In the genomic region with DNA sequence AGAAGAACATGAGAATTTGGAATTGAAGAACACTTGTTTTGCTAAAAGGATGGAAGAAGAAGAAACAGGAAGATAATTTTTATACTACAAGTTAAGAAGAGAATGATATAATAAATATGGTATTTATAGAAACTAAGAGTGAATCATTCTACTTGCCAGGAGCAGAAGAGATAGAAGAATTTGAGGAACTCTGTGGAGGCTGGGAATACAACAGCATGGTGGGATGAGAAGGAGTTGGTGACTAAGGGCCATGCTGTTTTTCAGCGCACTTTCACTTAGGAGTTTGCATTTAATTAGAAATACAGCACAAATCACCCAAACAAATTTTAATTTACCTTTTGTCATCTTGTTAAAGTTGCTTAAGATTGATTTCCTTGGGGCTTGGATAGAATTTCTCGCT, we compare ENCODE assay signal across 19 cellular contexts. TPM values are rescaled to one million over a fixed set of nuclear protein-coding genes. Genes with fewer than 3 reads are reported as not detected.
DNase-seq lines count a peak whose midpoint lies in the region; TF ChIP-seq lines count a peak whose summit lies in the region.
"Had no signal": no experiment of that assay in that cellular context is flagged by ENCODE, and none has a peak within 500 bp of the region (broad histone marks: within the 10 kb centered on the region; RNA-seq: fewer than 3 reads in every experiment).

No MANE protein-coding gene starts in this region.

- H3K4me3 ChIP-seq in fibroblast of the aortic adventitia (ENCODE audit: low read depth, low read length): no peak overlapping the region
- no peak overlapping the region for H3K4me3 ChIP-seq in skeletal muscle satellite cell (ENCODE audit: low read length)
- H3K4me3 ChIP-seq in OCI-LY7 (ENCODE audit: low read depth, low read length, poor library complexity, severe bottlenecking): no peak overlapping the region
- no peak overlapping the region for H3K4me3 ChIP-seq in sigmoid colon
- H3K4me3 ChIP-seq: ascending aorta, dorsolateral prefrontal cortex, thoracic aorta had no signal

- H2AFZ ChIP-seq in OCI-LY7 (ENCODE audit: low read length): no peak overlapping the region

- H3K4me1 ChIP-seq in skeletal muscle satellite cell (ENCODE audit: control insufficient read depth, insufficient read depth, low read length) (peaks cover 21% of the 10 kb centered on the region), OCI-LY7 (ENCODE audit: insufficient read depth, low read length, poor library complexity, severe bottlenecking) (no peaks in the 10 kb centered on the region), sigmoid colon (peaks cover 0 to 19% (median 3%) of the 10 kb centered on the region in 4 donors)

- DNase-seq in GM04503 (ENCODE audit: low read depth) (peak; percentile 49), amniotic epithelial cell (ENCODE audit: low read depth) (peak; percentile 76), fibroblast of the aortic adventitia (ENCODE audit: low read depth) (peak; percentile 34), OCI-LY7 (ENCODE audit: low spot score) (no peak), DMS53 (lab: John Stamatoyannopoulos, UW) (no peak), HEK293T (ENCODE audit: extremely low spot score) (no peak), sigmoid colon (no peak)
- DNase-seq: activated gamma-delta T cell treated with Interleukin-2 at 50 U/mL for 16 hours; CD4-positive, alpha-beta memory T cell; dorsolateral prefrontal cortex; foreskin melanocyte; NCI-H2081 treated with DMSO at 0.1 percent for 48 hours; NCI-H748 treated with DMSO at 0.1 percent for 48 hours; right cardiac atrium; stimulated activated CD4-positive, alpha-beta T cell treated with anti-CD3 and anti-CD28 coated beads, Interleukin-4, amount 100 ng/mL, for 24 hours; T-helper 1 cell had no signal

- no peaks in the 10 kb centered on the region for H3K79me2 ChIP-seq in OCI-LY7 (ENCODE audit: insufficient read depth, low read depth, low read length)

- 98% methylated on average over 2 of the region's 2 CpGs for WGBS in sigmoid colon, 2 donors

- no peaks in the 10 kb centered on the region for H3K9me2 ChIP-seq in OCI-LY7 (ENCODE audit: insufficient read depth, low read length)

- no peak overlapping the region for H3K9ac ChIP-seq in skeletal muscle satellite cell (ENCODE audit: low read depth, low read length)

- CTCF ChIA-PET in OCI-LY7 (lab: Charles Lee; ENCODE audit: unreplicated experiment): no interaction called here
- CTCF ChIA-PET in HEK293T (lab: Yijun Ruan, JAX): no interaction called here

- H3K9me3 ChIP-seq in skeletal muscle satellite cell (replicated peaks; ENCODE audit: low read length) (no peaks in the 10 kb centered on the region), OCI-LY7 (ENCODE audit: low read length) (no peaks in the 10 kb centered on the region; the same call in 1 of the 2 replicates), sigmoid colon (no peaks in the 10 kb centered on the region)
- H3K9me3 ChIP-seq: ascending aorta, thoracic aorta had no signal

- no peak for TF ChIP-seq EP300 in sigmoid colon (IDR thresholded peaks at IDR 0.05)

- H3K4me2 ChIP-seq in skeletal muscle satellite cell (ENCODE audit: low read length) (peak overlapping the region; percentile 52), OCI-LY7 (ENCODE audit: low read length) (no peak overlapping the region)

- no peak overlapping the region for H3K27ac ChIP-seq in OCI-LY7 (ENCODE audit: low read depth, low read length, poor library complexity, severe bottlenecking)
- peak overlapping the region in 2 of 4 donors; percentile 22 to 42 for H3K27ac ChIP-seq in sigmoid colon
- H3K27ac ChIP-seq: ascending aorta, thoracic aorta had no signal

- H4K20me1 ChIP-seq in OCI-LY7 (ENCODE audit: insufficient read depth, low read length): no peaks in the 10 kb centered on the region

- TF ChIP-seq POLR2A in sigmoid colon (IDR thresholded peaks at IDR 0.05): no peak

- BruUV-seq in OCI-LY7 (replicated peaks; lab: Mats Ljungman, UMichigan): no TSS peak

- H3K36me3 ChIP-seq in skeletal muscle satellite cell (ENCODE audit: insufficient read depth, low read length) (no peaks in the 10 kb centered on the region), OCI-LY7 (ENCODE audit: insufficient read depth, low read length) (peaks cover 70% of the 10 kb centered on the region), sigmoid colon (peaks cover 0 to 30% (median 8%) of the 10 kb centered on the region in 4 donors)

- POLR2A ChIA-PET in OCI-LY7 (lab: Charles Lee): interaction anchor here (0.6 to 0.7 kb wide), 3 partner anchors 64 to 191 kb away, joined by 3 to 6 read pairs (median 3); no protein-coding TSS in a partner anchor
- POLR2A ChIA-PET in HEK293T (lab: Yijun Ruan, JAX): no interaction called here

- H3K27me3 ChIP-seq in skeletal muscle satellite cell (ENCODE audit: control insufficient read depth, insufficient read depth, low read length) (no peaks in the 10 kb centered on the region), sigmoid colon (no peaks in the 10 kb centered on the region)
- H3K27me3 ChIP-seq: ascending aorta, dorsolateral prefrontal cortex had no signal

- TF ChIP-seq CTCF in fibroblast of the aortic adventitia (IDR thresholded peaks at IDR 0.05; ENCODE audit: insufficient read depth, low read length) (no peak), OCI-LY7 (conservative IDR thresholded peaks at IDR 0.05; ENCODE audit: low read length) (no peak), sigmoid colon (IDR thresholded peaks at IDR 0.05) (no peak)

- intact Hi-C loops in OCI-LY7 (cut with micrococcal nuclease; ENCODE audit: unreplicated experiment): no loop called here
- intact Hi-C loops in sigmoid colon (cut with DNase I): no loop called here

TF ChIP-seq in HEK293T, 16 proteins besides CTCF, POLR2A, EP300 and RAD21:
- TF ChIP-seq HDGF (IDR thresholded peaks at IDR 0.05; ENCODE audit: borderline replicate concordance): no peak
- TF ChIP-seq, protein P1, sequence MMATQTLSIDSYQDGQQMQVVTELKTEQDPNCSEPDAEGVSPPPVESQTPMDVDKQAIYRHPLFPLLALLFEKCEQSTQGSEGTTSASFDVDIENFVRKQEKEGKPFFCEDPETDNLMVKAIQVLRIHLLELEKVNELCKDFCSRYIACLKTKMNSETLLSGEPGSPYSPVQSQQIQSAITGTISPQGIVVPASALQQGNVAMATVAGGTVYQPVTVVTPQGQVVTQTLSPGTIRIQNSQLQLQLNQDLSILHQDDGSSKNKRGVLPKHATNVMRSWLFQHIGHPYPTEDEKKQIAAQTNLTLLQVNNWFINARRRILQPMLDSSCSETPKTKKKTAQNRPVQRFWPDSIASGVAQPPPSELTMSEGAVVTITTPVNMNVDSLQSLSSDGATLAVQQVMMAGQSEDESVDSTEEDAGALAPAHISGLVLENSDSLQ (IDR thresholded peaks at IDR 0.05): no peak
- no peak for TF ChIP-seq SP1 (IDR thresholded peaks at IDR 0.05)
- TF ChIP-seq NFRKB (IDR thresholded peaks at IDR 0.05): no peak
- no peak for TF ChIP-seq LEF1 (IDR thresholded peaks at IDR 0.05; ENCODE audit: borderline replicate concordance)
- TF ChIP-seq FOXM1 (IDR thresholded peaks at IDR 0.05; ENCODE audit: borderline replicate concordance): no peak
- no peak for TF ChIP-seq FOXK2 (IDR thresholded peaks at IDR 0.05)
- no peak for TF ChIP-seq SUZ12 (IDR thresholded peaks at IDR 0.05)
- TF ChIP-seq TARDBP (IDR thresholded peaks at IDR 0.05): no peak
- TF ChIP-seq FOXA1 (IDR thresholded peaks at IDR 0.05): no peak
- no peak for TF ChIP-seq ARNT (IDR thresholded peaks at IDR 0.05)
- no peak for TF ChIP-seq CTBP1 (IDR thresholded peaks at IDR 0.05; ENCODE audit: borderline replicate concordance)
- TF ChIP-seq BHLHE40 (IDR thresholded peaks at IDR 0.05; ENCODE audit: borderline replicate concordance): no peak
TF ChIP-seq in HEK293T: peak in this region for 0.

RNA-seq across cellular contexts. Expression of a gene that starts 20.5 kb away (rescaled TPM):
- 4.3 and 14.1 TPM in 2 replicates for total RNA-seq in fibroblast of the aortic adventitia (ENCODE audit: low replicate concordance)
- total RNA-seq in skeletal muscle satellite cell (2012; rRNA removed): 9.8 and 10.4 TPM in 2 replicates
- total RNA-seq in OCI-LY7 (2014; rRNA removed; shearing (Covaris generic)): 31.2 and 32.3 TPM in 2 replicates
- total RNA-seq in OCI-LY7 (2022): 78.7 and 87.8 TPM in 2 replicates
- 100 to 1,000 TPM in 1 of 4 donors, 10 to 100 TPM in 3; 46.6 to 119 (median 65.0) TPM for total RNA-seq in sigmoid colon
- polyA plus RNA-seq in sigmoid colon: 100 to 1,000 TPM in 2 of 3 donors, 10 to 100 TPM in 1; 99.6 to 229 (median 117) TPM

Comparison
In these comparisons a context has a peak if more than half of its experiments do, and no peak if none do; other contexts are left out.
1. DNase-seq: peak in GM04503 (single experiment), amniotic epithelial cell (single experiment) and fibroblast of the aortic adventitia (single experiment); none in OCI-LY7 (single experiment), DMS53 (single experiment), HEK293T (single experiment) and sigmoid colon (single experiment).